17 cellular contexts compared by ENCODE assay signal in genomic region chr7:91039033-91039432, GRCh38.
DNase-seq lines count a peak whose midpoint lies in the region; ATAC-seq and TF ChIP-seq lines count a peak whose summit lies in the region.
"Had no signal": no experiment of that assay in that cellular context is flagged by ENCODE, and none has a peak within 500 bp of the region (broad histone marks: within the 10 kb centered on the region; RNA-seq: fewer than 3 reads in every experiment).

No MANE protein-coding gene starts in this region.

- H3K4me1 ChIP-seq in ovary (ENCODE audit: insufficient read depth): peaks cover 8% of the 10 kb centered on the region

- 93 to 96% (median 95%) methylated on average over 4 of the region's 4 CpGs for WGBS in ovary, 3 donors

- H3K27me3 ChIP-seq in ovary: no peaks in the 10 kb centered on the region
- H3K27me3 ChIP-seq: body of pancreas had no signal

- no peaks in the 10 kb centered on the region for H3K36me3 ChIP-seq in ovary
- H3K36me3 ChIP-seq: left ventricle myocardium inferior, thoracic aorta had no signal

- H3K9me3 ChIP-seq in ovary: no peaks in the 10 kb centered on the region
- H3K9me3 ChIP-seq: body of pancreas, left ventricle myocardium inferior, thoracic aorta had no signal

- H3K4me3 ChIP-seq in ovary: no peak overlapping the region
- H3K4me3 ChIP-seq: body of pancreas, left ventricle myocardium inferior, thoracic aorta had no signal

- ATAC-seq in GM18519 (IDR thresholded peaks at IDR 0.05; ENCODE audit: low FRiP score, unreplicated experiment): peak; percentile 58
- peak; percentile 31 for ATAC-seq in GM19468 (IDR thresholded peaks at IDR 0.05; ENCODE audit: extremely low read depth, unreplicated experiment)
- ATAC-seq in HG02840 (IDR thresholded peaks at IDR 0.05; ENCODE audit: low FRiP score, unreplicated experiment): peak; percentile 75
- ATAC-seq in HG03520 (IDR thresholded peaks at IDR 0.05; ENCODE audit: unreplicated experiment): peak; percentile 94
- ATAC-seq: body of pancreas had no signal

- no peak for TF ChIP-seq CTCF in ovary (IDR thresholded peaks at IDR 0.05)

- no peak for TF ChIP-seq EP300 in ovary (IDR thresholded peaks at IDR 0.05)

- TF ChIP-seq POLR2A in ovary (IDR thresholded peaks at IDR 0.05): no peak

- DNase-seq in NCI-H446 treated with DMSO at 0.1 percent for 48 hours (lab: John Stamatoyannopoulos, UW): no peak
- no peak for DNase-seq in activated T-cell treated with anti-CD3 and anti-CD28 coated beads for 4 hours
- DNase-seq in ovary: no peak
- DNase-seq in NOMO-1 treated with dmso at 0.1 percent for 144 hours (lab: John Stamatoyannopoulos, UW; ENCODE audit: unreplicated experiment): no peak
- DNase-seq: activated naive CD4-positive, alpha-beta T cell treated with anti-CD3 and anti-CD28 coated beads for 36 hours; body of pancreas; left ventricle myocardium inferior; naive B cell; NCI-H1436; NCI-H510A; OCI-M1; retina had no signal

- intact Hi-C loops in ovary (cut with DNase I): no loop called here

- H3K27ac ChIP-seq in ovary: no peak overlapping the region
- H3K27ac ChIP-seq: body of pancreas, left ventricle myocardium inferior, thoracic aorta had no signal

Comparison
In these comparisons a context has a peak if more than half of its experiments do, and no peak if none do; other contexts are left out.
1. ATAC-seq: peak in every context shown above with its lines; median percentile 94 in HG03520; 75 in HG02840; 58 in GM18519; 31 in GM19468.